Comparison of ENCODE assay signal across 20 cellular contexts in the genomic region with DNA sequence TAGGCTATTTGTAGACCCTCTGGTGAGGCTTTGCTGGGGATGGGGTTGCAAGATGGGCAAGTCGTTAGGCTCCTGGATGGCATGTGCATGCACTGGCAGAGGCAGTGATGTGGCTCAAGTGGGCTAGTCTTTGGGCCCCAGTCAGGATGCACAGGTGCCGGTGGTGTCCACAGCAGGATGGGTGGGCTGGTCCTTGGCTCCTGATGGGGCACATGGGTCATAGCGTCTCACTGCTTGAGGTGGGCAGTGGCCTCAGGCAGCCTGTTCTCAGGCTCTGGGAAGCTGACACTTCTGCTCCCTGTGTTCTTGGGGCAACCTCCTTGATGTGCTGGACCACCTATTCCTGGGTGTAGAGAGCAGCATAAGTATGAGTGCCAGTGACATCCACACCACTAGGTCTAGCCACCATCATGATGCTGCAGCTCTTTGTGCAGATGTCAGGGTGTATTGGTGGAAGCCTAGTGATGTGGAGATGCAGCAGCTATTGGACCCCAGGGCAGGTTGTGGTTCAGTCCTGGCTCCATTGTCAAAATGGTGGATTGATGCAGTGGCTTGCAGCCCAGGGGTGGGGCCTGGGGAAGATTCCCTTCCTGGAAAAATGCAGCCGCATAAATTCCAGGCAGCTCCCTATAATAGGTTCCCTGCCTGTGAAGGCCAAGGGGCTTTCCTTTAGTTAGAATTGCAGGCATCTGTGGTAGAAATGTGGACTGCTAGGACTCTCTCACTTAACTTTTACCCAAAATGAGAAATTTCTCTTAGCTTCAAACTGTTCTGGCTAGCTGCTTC.
"Had no signal": no experiment of that assay in that cellular context is flagged by ENCODE, and none has a peak within 500 bp of the region (broad histone marks: within the 10 kb centered on the region; RNA-seq: fewer than 3 reads in every experiment).

No MANE protein-coding gene starts in this region.

- H3K4me3 ChIP-seq: coronary artery, esophagus squamous epithelium, psoas muscle, sigmoid colon, skin epidermis, thoracic aorta, uterus had no signal

- H3K9me3 ChIP-seq: neutrophil, psoas muscle, sigmoid colon, thoracic aorta, uterus had no signal

- ATAC-seq: left colon; naive thymus-derived CD4-positive, alpha-beta T cell; psoas muscle; stimulated activated naive B cell treated with anti-CD40 and anti-IgM and Interleukin-4, amounts not matched to agents 10 μg/mL and 1 μg/mL and 100 μg/mL, for 72 hours; stimulated activated naive CD8-positive, alpha-beta T cell treated with anti-CD3 and anti-CD28 coated beads, Interleukin-15, amount 100 ng/mL, for 72 hours had no signal

- DNase-seq: effector CD8-positive, alpha-beta T cell; esophagus squamous epithelium; foreskin fibroblast; left colon; naive thymus-derived CD4-positive, alpha-beta T cell; nephron progenitor cell; psoas muscle; retina; sigmoid colon; stimulated activated CD4-positive, alpha-beta T cell treated with anti-CD3 and anti-CD28 coated beads, Interleukin-2, amount 100 ng/mL, for 24 hours; stimulated activated CD4-positive, alpha-beta T cell treated with anti-CD3 and anti-CD28 coated beads, Interleukin-4, amount 100 ng/mL, for 4 hours; stimulated activated naive B cell treated with anti-CD40 and anti-IgM and Interleukin-4, amounts not matched to agents 10 μg/mL and 1 μg/mL and 100 μg/mL, for 72 hours; stimulated activated naive CD8-positive, alpha-beta T cell treated with anti-CD3 and anti-CD28 coated beads, Interleukin-15, amount 100 ng/mL, for 72 hours; trophoblast cell; uterus had no signal

- H3K36me3 ChIP-seq: esophagus squamous epithelium, neutrophil, sigmoid colon, thoracic aorta, uterus had no signal

- H3K27ac ChIP-seq: coronary artery, epithelial cell of prostate, esophagus squamous epithelium, neutrophil, psoas muscle, sigmoid colon, skin epidermis, thoracic aorta, uterus had no signal

- H3K27me3 ChIP-seq: esophagus squamous epithelium, neutrophil, sigmoid colon, uterus had no signal

- H3K4me1 ChIP-seq: esophagus squamous epithelium, psoas muscle, sigmoid colon, uterus had no signal
